In genomic region chr18:41761329-41762028, GRCh38 we compare ENCODE assay signal across 15 cellular contexts.
DNase-seq lines count a peak whose midpoint lies in the region; ATAC-seq and TF ChIP-seq lines count a peak whose summit lies in the region.
"Had no signal": no experiment of that assay in that cellular context is flagged by ENCODE, and none has a peak within 500 bp of the region (broad histone marks: within the 10 kb centered on the region; RNA-seq: fewer than 3 reads in every experiment).

No MANE protein-coding gene starts in this region.

- no peak overlapping the region for H3K23ac ChIP-seq in IMR-90 (ENCODE audit: low read depth, low read length)

- CTCF ChIA-PET in IMR-90 (lab: Yijun Ruan, JAX): interaction anchor here (0.7 kb wide), 1 partner anchor 13 kb away, joined by 3 read pairs; no protein-coding TSS in a partner anchor

- H3K4me1 ChIP-seq in IMR-90 (ENCODE audit: control insufficient read depth, insufficient read depth, low read length) (no peaks in the 10 kb centered on the region), upper lobe of left lung (no peaks in the 10 kb centered on the region), BE2C (no peaks in the 10 kb centered on the region)
- H3K4me1 ChIP-seq: right lobe of liver, thyroid gland had no signal

- H2AFZ ChIP-seq in IMR-90 (replicated peaks; ENCODE audit: low read length, poor library complexity): no peak overlapping the region

- H4K5ac ChIP-seq in IMR-90 (ENCODE audit: low read depth, low read length): no peak overlapping the region

- no peak overlapping the region for H2BK15ac ChIP-seq in IMR-90 (ENCODE audit: low read depth, low read length)

- no peaks in the 10 kb centered on the region for H3K9me3 ChIP-seq in IMR-90 (ENCODE audit: control insufficient read depth, insufficient read depth, low read length)
- no peaks in the 10 kb centered on the region for H3K9me3 ChIP-seq in upper lobe of left lung
- H3K9me3 ChIP-seq in BE2C: no peaks in the 10 kb centered on the region
- H3K9me3 ChIP-seq: mucosa of descending colon, right lobe of liver, thyroid gland had no signal

- no peak overlapping the region for H3K9ac ChIP-seq in IMR-90 (ENCODE audit: low read depth, low read length)

- no peaks in the 10 kb centered on the region for H3K9me1 ChIP-seq in IMR-90 (ENCODE audit: insufficient read depth, low read length)

- H4K8ac ChIP-seq in IMR-90 (ENCODE audit: low read depth in 2 of 2, low read length in 2 of 2): no peak overlapping the region

- DNase-seq in AG09309 (ENCODE audit: low read depth): peak; percentile 66
- peak; percentile 84 for DNase-seq in IMR-90
- peak; percentile 80 for DNase-seq in astrocyte of the spinal cord (ENCODE audit: low read depth, low spot score)
- peak; percentile 82 for DNase-seq in kidney glomerular epithelial cell (lab: John Stamatoyannopoulos, UW)
- DNase-seq in upper lobe of left lung: no peak
- no peak for DNase-seq in T-helper 9 cell
- DNase-seq in activated CD4-positive, alpha-beta T cell treated with anti-CD3 and anti-CD28 coated beads, Interleukin-2, amount 50 U/mL, for 4 hours: no peak
- DNase-seq in BE2C: no peak
- DNase-seq: activated CD4-positive, alpha-beta T cell treated with anti-CD3 and anti-CD28 coated beads for 1 hour; hippocampal formation; KBM-7; mucosa of descending colon; right lobe of liver; thyroid gland had no signal

- no peak overlapping the region for H2AK5ac ChIP-seq in IMR-90 (ENCODE audit: low read depth, low read length)

- TF ChIP-seq POLR2A in IMR-90 (IDR thresholded peaks at IDR 0.05; ENCODE audit: low read depth, low read length): no peak
- TF ChIP-seq POLR2A in upper lobe of left lung (IDR thresholded peaks at IDR 0.05): no peak

- H2BK5ac ChIP-seq in IMR-90 (ENCODE audit: low read depth, low read length, poor library complexity, severe bottlenecking): no peak overlapping the region

- TF ChIP-seq EP300 in upper lobe of left lung (IDR thresholded peaks at IDR 0.05): no peak

- H3K4me3 ChIP-seq in AG09309 (ENCODE audit: control insufficient read depth, low read depth, low read length) (no peak overlapping the region), IMR-90 (ENCODE audit: insufficient read depth, low read depth, low read length) (no peak overlapping the region), astrocyte of the spinal cord (ENCODE audit: low read depth, low read length) (no peak overlapping the region), upper lobe of left lung (no peak overlapping the region), BE2C (ENCODE audit: low read depth, low read length) (no peak overlapping the region)
- H3K4me3 ChIP-seq: mucosa of descending colon, right lobe of liver, thyroid gland had no signal

- dilution Hi-C loops in IMR-90 (cut with HindIII; ENCODE audit: low sequenced_read_pairs, unreplicated experiment): no loop called here

- H4K91ac ChIP-seq in IMR-90 (ENCODE audit: insufficient read depth, low read depth, low read length): no peak overlapping the region

- ATAC-seq in IMR-90 (ENCODE audit: low read depth) (peak; percentile 95), upper lobe of left lung (ENCODE audit: low FRiP score in 2 of 2) (no peak)
- ATAC-seq: mucosa of descending colon, Right ventricle myocardium inferior had no signal

- H3K27me3 ChIP-seq in IMR-90 (ENCODE audit: control insufficient read depth, insufficient read depth, low read length) (no peaks in the 10 kb centered on the region; the same call in 1 of the 2 replicates), upper lobe of left lung (no peaks in the 10 kb centered on the region), BE2C (no peaks in the 10 kb centered on the region)
- H3K27me3 ChIP-seq: right lobe of liver, thyroid gland had no signal

- no peak overlapping the region for H2BK20ac ChIP-seq in IMR-90 (ENCODE audit: low read depth, low read length)

- no peak overlapping the region for H3K14ac ChIP-seq in IMR-90 (replicated peaks; ENCODE audit: low read depth, low read length)

- no peak overlapping the region for H3K27ac ChIP-seq in IMR-90 (ENCODE audit: insufficient read depth, low read length)
- H3K27ac ChIP-seq in upper lobe of left lung: no peak overlapping the region
- H3K27ac ChIP-seq: right lobe of liver, thyroid gland had no signal

- no peaks in the 10 kb centered on the region for H4K20me1 ChIP-seq in IMR-90 (ENCODE audit: insufficient read depth, low read length)

- H3K4me2 ChIP-seq in IMR-90 (ENCODE audit: low read depth, low read length): no peak overlapping the region

- in situ Hi-C loops in IMR-90 (cut with MboI; ENCODE audit: low sequenced_read_pairs) (loop anchor here (10.0 kb wide), 1 partner anchor 57 kb away; no protein-coding TSS in a partner anchor), astrocyte of the spinal cord (cut with HindIII; ENCODE audit: low sequenced_read_pairs) (no loop called here)

- H3K4ac ChIP-seq in IMR-90 (ENCODE audit: low read depth, low read length): no peak overlapping the region

- no peak overlapping the region for H2BK120ac ChIP-seq in IMR-90 (ENCODE audit: low read depth, low read length)

- TF ChIP-seq CTCF in AG09309 (IDR thresholded peaks at IDR 0.05; ENCODE audit: control insufficient read depth, insufficient read depth, low read depth, low read length, missing control alignments): no peak
- no peak for TF ChIP-seq CTCF in IMR-90 (conservative IDR thresholded peaks at IDR 0.05; ENCODE audit: low read depth, low read length)
- TF ChIP-seq CTCF in astrocyte of the spinal cord (IDR thresholded peaks at IDR 0.05; ENCODE audit: low read depth, low read length): no peak
- TF ChIP-seq CTCF in upper lobe of left lung (IDR thresholded peaks at IDR 0.05): no peak
- TF ChIP-seq CTCF in BE2C (IDR thresholded peaks at IDR 0.05; ENCODE audit: low read depth, low read length): no peak

- H3K36me3 ChIP-seq in IMR-90 (ENCODE audit: control insufficient read depth, insufficient read depth, low read length): no peaks in the 10 kb centered on the region
- no peaks in the 10 kb centered on the region for H3K36me3 ChIP-seq in upper lobe of left lung
- H3K36me3 ChIP-seq in BE2C: no peaks in the 10 kb centered on the region
- H3K36me3 ChIP-seq: right lobe of liver, thyroid gland had no signal

- H2AK9ac ChIP-seq in IMR-90 (replicated peaks; ENCODE audit: low read depth, low read length, poor library complexity): no peak overlapping the region

- no peak overlapping the region for H3K18ac ChIP-seq in IMR-90 (ENCODE audit: low read depth, low read length)

- no peak overlapping the region for H3K56ac ChIP-seq in IMR-90 (ENCODE audit: extremely low read depth, insufficient read depth, low read length)

- intact Hi-C loops in IMR-90 (cut with micrococcal nuclease): no loop called here

- BruUV-seq in IMR-90 (replicated peaks; lab: Mats Ljungman, UMichigan): no TSS peak

- no peaks in the 10 kb centered on the region for H3K79me1 ChIP-seq in IMR-90 (ENCODE audit: low read depth in 1 of 2, low read length in 2 of 2)

- POLR2A ChIA-PET in IMR-90 (lab: Charles Lee; ENCODE audit: unreplicated experiment): no interaction called here

- TF ChIP-seq RAD21 in IMR-90 (IDR thresholded peaks at IDR 0.05; ENCODE audit: low read length): no peak

- WGBS in IMR-90 (ENCODE audit: extremely low coverage in 2 of 2, insufficient read length in 1 of 2), 2 experiments: no CpG with 5 or more reads among the region's 2 CpGs
- WGBS in upper lobe of left lung, 2 donors: 76 to 80% methylated on average over 2 of the region's 2 CpGs

TF ChIP-seq in IMR-90, 13 proteins besides CTCF, POLR2A, EP300 and RAD21:
- TF ChIP-seq BHLHE40 (IDR thresholded peaks at IDR 0.05; ENCODE audit: low read depth, low read length): no peak
- TF ChIP-seq MAZ (IDR thresholded peaks at IDR 0.05; ENCODE audit: borderline replicate concordance, low read depth, low read length): no peak
- no peak for TF ChIP-seq MXI1 (IDR thresholded peaks at IDR 0.05; ENCODE audit: borderline replicate concordance, low read depth, low read length)
- peak; percentile 57 for TF ChIP-seq CEBPB (IDR thresholded peaks at IDR 0.05; ENCODE audit: low read depth, low read length)
- no peak for TF ChIP-seq RFX5 (IDR thresholded peaks at IDR 0.05; ENCODE audit: low read depth, low read length)
- TF ChIP-seq USF2 (IDR thresholded peaks at IDR 0.05; ENCODE audit: low read depth, low read length): no peak
- TF ChIP-seq FOS (IDR thresholded peaks at IDR 0.05; ENCODE audit: low read depth, low read length): peak; percentile 36; the same call in 1 of the 2 replicates
- TF ChIP-seq CHD1 (IDR thresholded peaks at IDR 0.05; ENCODE audit: low read depth, low read length): no peak
- TF ChIP-seq MAFK (IDR thresholded peaks at IDR 0.05; ENCODE audit: low read depth, low read length): no peak
- TF ChIP-seq NFE2L2 (IDR thresholded peaks at IDR 0.05; ENCODE audit: low read depth, low read length): no peak
- TF ChIP-seq SMC3 (IDR thresholded peaks at IDR 0.05; ENCODE audit: low read depth, low read length): no peak

Comparison
In these comparisons a context has a peak if more than half of its experiments do, and no peak if none do; other contexts are left out.
1. DNase-seq: peak in AG09309 (single experiment), IMR-90 (single experiment), astrocyte of the spinal cord (single experiment) and kidney glomerular epithelial cell (single experiment); none in upper lobe of left lung (0 of 2), T-helper 9 cell (single experiment), activated CD4-positive, alpha-beta T cell treated with anti-CD3 and anti-CD28 coated beads, Interleukin-2, amount 50 U/mL, for 4 hours (0 of 2) and BE2C (single experiment).